8 cellular contexts compared by ENCODE assay signal in the genomic region with DNA sequence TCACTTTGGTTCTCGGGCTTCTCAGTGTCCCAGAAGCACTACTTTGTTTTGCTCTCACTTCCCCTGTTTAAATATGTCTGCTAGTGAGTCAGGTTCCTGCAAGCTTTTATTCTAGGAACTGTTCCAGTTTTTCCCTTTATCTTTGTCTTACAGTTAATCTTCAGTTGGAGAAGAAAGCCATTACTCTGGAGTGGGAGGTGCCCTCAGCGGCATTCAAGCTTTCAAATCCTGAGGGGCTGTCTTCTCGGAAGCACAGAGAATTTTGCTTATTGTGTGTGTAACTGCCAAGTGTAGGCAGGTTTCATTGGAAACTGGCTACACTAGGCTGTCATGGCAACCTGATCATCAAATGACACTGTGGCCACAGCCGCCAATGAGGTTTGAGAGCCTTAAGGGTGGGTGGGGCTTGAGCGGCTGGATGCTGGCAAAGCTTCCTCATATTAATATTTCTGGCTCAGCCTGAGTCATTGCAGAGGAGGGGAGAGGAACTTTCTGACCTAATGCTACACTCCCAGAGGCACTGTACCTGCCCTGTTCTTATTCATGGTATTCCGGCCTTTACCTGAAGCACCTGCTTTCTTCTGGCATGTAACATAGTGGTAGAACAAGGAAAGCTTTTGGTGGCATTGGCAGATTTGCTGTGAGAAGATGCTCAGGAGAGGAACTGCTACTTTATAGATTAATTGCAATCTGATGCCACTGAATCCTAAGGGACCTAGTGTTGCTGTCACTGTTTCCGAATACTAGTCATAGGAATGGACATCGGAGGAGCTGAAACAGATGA. TPM values are rescaled to one million over a fixed set of nuclear protein-coding genes. Genes with fewer than 3 reads are reported as not detected.
DNase-seq lines count a peak whose midpoint lies in the region; ATAC-seq and TF ChIP-seq lines count a peak whose summit lies in the region.

No MANE protein-coding gene starts in this region.

- H3F3A ChIP-seq in PC-9 (ENCODE audit: insufficient read depth, low read depth) = peaks cover 43% of the 10 kb centered on the region

- peak; percentile 94 for ATAC-seq in GM21447 (IDR thresholded peaks at IDR 0.05; ENCODE audit: unreplicated experiment)
- peak; percentile 92 to 96 for ATAC-seq in activated T-cell treated with anti-CD3 and anti-CD28 coated beads, Interleukin-2, amount 50 U/mL, for 4 hours
- peak; percentile 83 for ATAC-seq in naive thymus-derived CD4-positive, alpha-beta T cell

- peaks cover 43% of the 10 kb centered on the region for H3K79me2 ChIP-seq in PC-9 (ENCODE audit: low read depth)

- intact Hi-C loops in PC-9 (cut with micrococcal nuclease; ENCODE audit: unreplicated experiment) (loop anchor here (1.0 kb wide), 1 partner anchor 15 kb away; no protein-coding TSS in a partner anchor), esophagus muscularis mucosa (cut with DNase I) (loop anchor here (10.0 kb wide), 1 partner anchor 120 kb away; no protein-coding TSS in a partner anchor)
- intact Hi-C loops in naive thymus-derived CD4-positive, alpha-beta T cell (cut with micrococcal nuclease) = loop anchor here (1.0 to 5.0 kb wide), 2 partner anchors 27 to 137 kb away; a partner anchor contains a TSS

- WGBS in esophagus muscularis mucosa = 6% methylated on average over 8 of the region's 8 CpGs

- no peaks in the 10 kb centered on the region for H3K9me3 ChIP-seq in PC-9 (ENCODE audit: insufficient read depth, low read depth)
- H3K9me3 ChIP-seq in esophagus muscularis mucosa = no peaks in the 10 kb centered on the region
- no peaks in the 10 kb centered on the region for H3K9me3 ChIP-seq in naive thymus-derived CD4-positive, alpha-beta T cell (ENCODE audit: control insufficient read depth in 2 of 3, low read length in 3 of 3)

- peak; percentile 42 for TF ChIP-seq POLR2A in esophagus muscularis mucosa (IDR thresholded peaks at IDR 0.05; ENCODE audit: low read depth)

- H3K36me3 Mint-ChIP-seq in activated T-cell treated with anti-CD3 and anti-CD28 coated beads, Interleukin-2, amount 50 U/mL, for 4 hours (ENCODE audit: insufficient read depth) = peaks cover 5% of the 10 kb centered on the region
- H3K36me3 Mint-ChIP-seq in naive thymus-derived CD4-positive, alpha-beta T cell = peaks cover 0 to 5% (median 0%) of the 10 kb centered on the region in 5 donors

- peak overlapping the region; percentile 69 for H3K4me2 ChIP-seq in PC-9

- POLR2A ChIA-PET in PC-9 (lab: Charles Lee; ENCODE audit: unreplicated experiment) = interaction anchor here (0.5 to 1.3 kb wide), 10 partner anchors 16 to 774 kb away, joined by 3 to 9 read pairs (median 4); no protein-coding TSS in a partner anchor
- POLR2A ChIA-PET in naive thymus-derived CD4-positive, alpha-beta T cell (lab: Charles Lee) = interaction anchor here (0.7 to 1.0 kb wide), 5 partner anchors 9 to 27 kb away, joined by 3 to 5 read pairs (median 3); a partner anchor contains a TSS

- H3K4me3 ChIP-seq in PC-9 (peak overlapping the region; percentile 10; the same call in 1 of the 2 replicates), esophagus muscularis mucosa (peak overlapping the region; percentile 31 to 40 (median 36))
- H3K4me3 ChIP-seq in naive thymus-derived CD4-positive, alpha-beta T cell (ENCODE audit: low read length) = no peak overlapping the region

- H3K9me3 Mint-ChIP-seq in activated T-cell treated with anti-CD3 and anti-CD28 coated beads, Interleukin-2, amount 50 U/mL, for 4 hours = no peaks in the 10 kb centered on the region
- no peaks in the 10 kb centered on the region for H3K9me3 Mint-ChIP-seq in naive thymus-derived CD4-positive, alpha-beta T cell

- peak overlapping the region; percentile 55 for H3K4me3 Mint-ChIP-seq in activated T-cell treated with anti-CD3 and anti-CD28 coated beads, Interleukin-2, amount 50 U/mL, for 4 hours
- peak overlapping the region; percentile 39 to 83 (median 72) for H3K4me3 Mint-ChIP-seq in naive thymus-derived CD4-positive, alpha-beta T cell

- BruUV-seq in PC-9 (replicated peaks; lab: Mats Ljungman, UMichigan) = TSS peak; percentile 11

- H2AFZ ChIP-seq in PC-9 = no peak overlapping the region

- DNase-seq in COLO668 (lab: John Stamatoyannopoulos, UW; ENCODE audit: unreplicated experiment) (peak; percentile 86), HUDEP-2 (lab: John Stamatoyannopoulos, UW; ENCODE audit: unreplicated experiment in 76 of 76) (peak in 74 of 76 experiments; percentile 29 to 94 (median 84)), PC-9 (peak; percentile 96 to 98), esophagus muscularis mucosa (ENCODE audit: extremely low spot score) (peak; percentile 99)
- peak; percentile 69 for DNase-seq in activated T-cell treated with anti-CD3 and anti-CD28 coated beads, Interleukin-2, amount 50 U/mL, for 4 hours
- peak; percentile 38 to 85 (median 71) for DNase-seq in naive thymus-derived CD4-positive, alpha-beta T cell
- peak; percentile 55 to 85 for DNase-seq in stimulated activated CD8-positive, alpha-beta memory T cell treated with anti-CD3 and anti-CD28 coated beads, Interleukin-7, amount 100 ng/mL, for 48 hours (ENCODE audit: extremely low read depth in 1 of 2, low read depth in 1 of 2)

- H3K27ac Mint-ChIP-seq in naive thymus-derived CD4-positive, alpha-beta T cell = peak overlapping the region; percentile 86 to 99 (median 96)

- no peaks in the 10 kb centered on the region for H3K36me3 ChIP-seq in PC-9 (ENCODE audit: low read depth)
- H3K36me3 ChIP-seq in esophagus muscularis mucosa = no peaks in the 10 kb centered on the region
- peaks cover 0 to 3% (median 0%) of the 10 kb centered on the region in 3 experiments for H3K36me3 ChIP-seq in naive thymus-derived CD4-positive, alpha-beta T cell (ENCODE audit: control insufficient read depth in 2 of 3, insufficient read depth in 3 of 3, low read length in 3 of 3)

- H3K27me3 ChIP-seq in PC-9 (ENCODE audit: insufficient read depth, low read depth) (no peaks in the 10 kb centered on the region), esophagus muscularis mucosa (no peaks in the 10 kb centered on the region)
- no peaks in the 10 kb centered on the region for H3K27me3 ChIP-seq in naive thymus-derived CD4-positive, alpha-beta T cell (ENCODE audit: control insufficient read depth in 2 of 2, insufficient read depth in 2 of 2, low read length in 2 of 2)

- H3K4me1 ChIP-seq in PC-9 (replicated peaks; ENCODE audit: insufficient read depth) (peaks cover 31% of the 10 kb centered on the region), esophagus muscularis mucosa (peaks cover 63 to 88% (median 82%) of the 10 kb centered on the region in 4 donors)
- peaks cover 18 to 72% of the 10 kb centered on the region in 2 donors for H3K4me1 ChIP-seq in naive thymus-derived CD4-positive, alpha-beta T cell (ENCODE audit: control insufficient read depth in 2 of 2, insufficient read depth in 2 of 2, low read length in 2 of 2)

- peak overlapping the region; percentile 81 for H3K27ac ChIP-seq in PC-9
- peak overlapping the region; percentile 93 to 97 (median 96) for H3K27ac ChIP-seq in esophagus muscularis mucosa (replicated peaks in 1 of 4)
- peak overlapping the region; percentile 71 for H3K27ac ChIP-seq in naive thymus-derived CD4-positive, alpha-beta T cell (ENCODE audit: low read depth, low read length)

- no peaks in the 10 kb centered on the region for H3K9me2 ChIP-seq in PC-9 (ENCODE audit: insufficient read depth)

- TF ChIP-seq CTCF in PC-9 (conservative IDR thresholded peaks at IDR 0.05) = no peak
- TF ChIP-seq CTCF in esophagus muscularis mucosa (IDR thresholded peaks at IDR 0.05) = no peak

- TF ChIP-seq EP300 in esophagus muscularis mucosa (IDR thresholded peaks at IDR 0.05) = peak; percentile 76

- no peaks in the 10 kb centered on the region for H3K27me3 Mint-ChIP-seq in activated T-cell treated with anti-CD3 and anti-CD28 coated beads, Interleukin-2, amount 50 U/mL, for 4 hours (ENCODE audit: low read depth)
- no peaks in the 10 kb centered on the region for H3K27me3 Mint-ChIP-seq in naive thymus-derived CD4-positive, alpha-beta T cell

- CTCF ChIA-PET in PC-9 (lab: Charles Lee) = interaction anchor here (0.6 to 1.3 kb wide), 5 partner anchors 16 to 1749 kb away, joined by 3 to 4 read pairs (median 4); a partner anchor contains a TSS
- CTCF ChIA-PET in naive thymus-derived CD4-positive, alpha-beta T cell (lab: Charles Lee) = interaction anchor here (0.6 to 2.3 kb wide), 4 partner anchors 17 to 151 kb away, joined by 3 to 8 read pairs (median 4); no protein-coding TSS in a partner anchor

- H4K20me1 ChIP-seq in PC-9 (ENCODE audit: insufficient read depth) = 0 out of 2 replicates have a peak, but pooled peaks cover 4% of the 10 kb centered on the region

- peaks cover 82% of the 10 kb centered on the region for H3K4me1 Mint-ChIP-seq in activated T-cell treated with anti-CD3 and anti-CD28 coated beads, Interleukin-2, amount 50 U/mL, for 4 hours (ENCODE audit: low read depth)
- peaks cover 50 to 85% (median 72%) of the 10 kb centered on the region in 7 donors for H3K4me1 Mint-ChIP-seq in naive thymus-derived CD4-positive, alpha-beta T cell

RNA-seq across cellular contexts. Expression of a gene that starts 26.3 kb away (rescaled TPM):
- total RNA-seq in PC-9 (2021) (11.7 and 13.4 TPM in 2 replicates), esophagus muscularis mucosa (100 to 1,000 TPM in 1 of 4 donors, 10 to 100 TPM in 3; 14.5 to 140 (median 21.3) TPM)
- 10 to 100 TPM; 13.9 to 16.3 (median 15.6) TPM for total RNA-seq in activated T-cell treated with anti-CD3 and anti-CD28 coated beads, Interleukin-2, amount 50 U/mL, for 4 hours
- 10 to 100 TPM; 12.4 to 26.3 (median 15.1) TPM for total RNA-seq in naive thymus-derived CD4-positive, alpha-beta T cell
- polyA plus RNA-seq in naive thymus-derived CD4-positive, alpha-beta T cell = 10 to 100 TPM in 1 of 2 donors, 1 to 10 TPM in 1; 8.4 to 14.7 TPM

RNA-seq across cellular contexts. Expression of a gene that starts 27.2 kb away (rescaled TPM):
- 16.1 and 17.3 TPM in 2 replicates for total RNA-seq in PC-9 (2021)
- total RNA-seq in activated T-cell treated with anti-CD3 and anti-CD28 coated beads, Interleukin-2, amount 50 U/mL, for 4 hours = 10 to 100 TPM in 1 of 3 donors, 1 to 10 TPM in 2; 9.5 to 11.2 (median 9.7) TPM
- 10 to 100 TPM in 2 of 4 donors, 1 to 10 TPM in 2; 5.4 to 12.0 (median 9.7) TPM for total RNA-seq in esophagus muscularis mucosa
- total RNA-seq in naive thymus-derived CD4-positive, alpha-beta T cell = 10 to 100 TPM; 10.7 to 13.3 (median 11.8) TPM
- polyA plus RNA-seq in naive thymus-derived CD4-positive, alpha-beta T cell = 10 to 100 TPM in 1 of 2 donors, 1 to 10 TPM in 1; 8.6 to 14.8 TPM

RNA-seq across cellular contexts. Expression of a gene that starts 33.2 kb away (rescaled TPM):
- 95.2 and 124 TPM in 2 replicates for total RNA-seq in PC-9 (2021)
- total RNA-seq in activated T-cell treated with anti-CD3 and anti-CD28 coated beads, Interleukin-2, amount 50 U/mL, for 4 hours = 100 to 1,000 TPM; 123 to 132 (median 123) TPM
- total RNA-seq in esophagus muscularis mucosa = 10 to 100 TPM; 58.0 to 72.7 (median 60.5) TPM
- total RNA-seq in naive thymus-derived CD4-positive, alpha-beta T cell = 10 to 100 TPM; 52.0 to 70.8 (median 61.3) TPM
- 10 to 100 TPM; 32.3 to 36.1 TPM for polyA plus RNA-seq in naive thymus-derived CD4-positive, alpha-beta T cell

RNA-seq across cellular contexts. Expression of a gene that starts 54.9 kb away (rescaled TPM):
- total RNA-seq in PC-9 (2021) (430 and 537 TPM in 2 replicates), esophagus muscularis mucosa (1 to 10 TPM in 1 of 4 donors, under 1 TPM in 1, not detected in 2; 0.83 to 6.2 TPM)
- not detected for total RNA-seq in activated T-cell treated with anti-CD3 and anti-CD28 coated beads, Interleukin-2, amount 50 U/mL, for 4 hours
- not detected for total RNA-seq in naive thymus-derived CD4-positive, alpha-beta T cell
- not detected for polyA plus RNA-seq in naive thymus-derived CD4-positive, alpha-beta T cell
